1 cellular context compared by ENCODE assay signal in genomic region chr10:97599272-97599619, GRCh38.
TF ChIP-seq lines count a peak whose summit lies in the region.

No MANE protein-coding gene starts in this region.

TF ChIP-seq in HepG2, 621 proteins besides CTCF, POLR2A, EP300 and RAD21:
- TF ChIP-seq ATF7 (IDR thresholded peaks at IDR 0.05) = peak; percentile 57
- TF ChIP-seq ATF7 (CRISPR knock-in tag; IDR thresholded peaks at IDR 0.05) = no peak
- no peak for TF ChIP-seq ZNF142 (CRISPR knock-in tag; IDR thresholded peaks at IDR 0.05)
- TF ChIP-seq, protein P1, sequence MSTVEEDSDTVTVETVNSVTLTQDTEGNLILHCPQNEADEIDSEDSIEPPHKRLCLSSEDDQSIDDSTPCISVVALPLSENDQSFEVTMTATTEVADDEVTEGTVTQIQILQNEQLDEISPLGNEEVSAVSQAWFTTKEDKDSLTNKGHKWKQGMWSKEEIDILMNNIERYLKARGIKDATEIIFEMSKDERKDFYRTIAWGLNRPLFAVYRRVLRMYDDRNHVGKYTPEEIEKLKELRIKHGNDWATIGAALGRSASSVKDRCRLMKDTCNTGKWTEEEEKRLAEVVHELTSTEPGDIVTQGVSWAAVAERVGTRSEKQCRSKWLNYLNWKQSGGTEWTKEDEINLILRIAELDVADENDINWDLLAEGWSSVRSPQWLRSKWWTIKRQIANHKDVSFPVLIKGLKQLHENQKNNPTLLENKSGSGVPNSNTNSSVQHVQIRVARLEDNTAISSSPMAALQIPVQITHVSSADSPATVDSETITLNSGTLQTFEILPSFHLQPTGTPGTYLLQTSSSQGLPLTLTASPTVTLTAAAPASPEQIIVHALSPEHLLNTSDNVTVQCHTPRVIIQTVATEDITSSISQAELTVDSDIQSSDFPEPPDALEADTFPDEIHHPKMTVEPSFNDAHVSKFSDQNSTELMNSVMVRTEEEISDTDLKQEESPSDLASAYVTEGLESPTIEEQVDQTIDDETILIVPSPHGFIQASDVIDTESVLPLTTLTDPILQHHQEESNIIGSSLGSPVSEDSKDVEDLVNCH (CRISPR knock-in tag; IDR thresholded peaks at IDR 0.05) = no peak
- TF ChIP-seq E2F5 (CRISPR knock-in tag; conservative IDR thresholded peaks at IDR 0.05) = no peak
- no peak for TF ChIP-seq ZFP36L2 (CRISPR knock-in tag; IDR thresholded peaks at IDR 0.05)
- no peak for TF ChIP-seq MBNL3 (CRISPR knock-in tag; conservative IDR thresholded peaks at IDR 0.05)
